8 cellular contexts compared by ENCODE assay signal in the genomic region with DNA sequence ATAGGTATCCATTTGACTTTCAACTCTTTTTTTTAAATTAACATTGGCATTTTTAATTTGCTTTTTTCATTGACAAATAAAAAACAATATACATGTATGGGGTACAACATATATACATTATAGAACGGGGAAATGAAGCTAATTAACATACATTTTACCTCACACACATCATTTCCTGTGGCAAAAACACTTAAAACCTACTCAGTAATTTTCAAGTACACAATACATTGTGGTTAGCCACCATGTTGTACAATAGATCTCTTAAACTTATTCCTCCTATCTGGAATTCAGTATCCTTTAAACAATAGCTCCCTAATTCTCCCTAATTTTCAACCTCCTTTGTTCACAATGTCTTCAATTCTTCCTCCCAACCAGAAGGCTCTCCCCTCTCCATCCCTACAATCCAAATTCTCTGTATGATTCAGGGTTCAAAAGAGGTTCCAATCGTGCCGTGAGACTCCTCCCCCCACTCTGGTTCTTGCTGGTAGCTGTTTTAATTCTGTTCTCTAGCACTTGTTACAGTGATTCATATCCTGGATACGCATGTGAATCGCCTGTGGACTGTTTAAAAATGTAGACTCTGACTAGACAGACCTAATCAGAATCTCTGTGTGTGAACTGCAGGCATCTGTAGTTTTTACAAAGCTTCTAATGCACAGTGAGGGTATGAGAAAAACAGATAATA.
A peak's percentile ranks its signal among the peaks of the same experiment; 100 is the strongest.
DNase-seq lines count a peak whose midpoint lies in the region; ATAC-seq and TF ChIP-seq lines count a peak whose summit lies in the region.

No MANE protein-coding gene starts in this region.

- no peaks in the 10 kb centered on the region for H3K9me2 ChIP-seq in MM.1S (replicated peaks; ENCODE audit: insufficient read depth, low read length)

- no peak overlapping the region for H3K4me2 ChIP-seq in MM.1S (ENCODE audit: low read depth, low read length)

- H3K79me2 ChIP-seq in MM.1S (ENCODE audit: low read length): no peaks in the 10 kb centered on the region

- H3K4me1 ChIP-seq in psoas muscle (peaks cover 11% of the 10 kb centered on the region), MM.1S (ENCODE audit: low read length) (peaks cover 6% of the 10 kb centered on the region)

- H3K9me3 ChIP-seq in psoas muscle (no peaks in the 10 kb centered on the region), MM.1S (replicated peaks; ENCODE audit: insufficient read depth, low read length) (no peaks in the 10 kb centered on the region)

- no peak overlapping the region for H3K27ac ChIP-seq in psoas muscle
- H3K27ac ChIP-seq in MM.1S (ENCODE audit: low read length): no peak overlapping the region

- peak; percentile 97 for DNase-seq in EH (ENCODE audit: low read depth)
- DNase-seq in NOMO-1 treated with DMSO at 0.1 percent for 48 hours (lab: John Stamatoyannopoulos, UW; ENCODE audit: unreplicated experiment): peak; percentile 62
- DNase-seq in astrocyte of the hippocampus (ENCODE audit: low read depth, low spot score): peak; percentile 89
- DNase-seq in psoas muscle: no peak
- DNase-seq in NCI-H2029 (lab: John Stamatoyannopoulos, UW): no peak
- DNase-seq in SIG-M5 treated with dmso at 0.1 percent for 504 hours (lab: John Stamatoyannopoulos, UW; ENCODE audit: unreplicated experiment): no peak
- DNase-seq in MM.1S: no peak
- DNase-seq in islet precursor cell: no peak

- TF ChIP-seq CTCF in psoas muscle (IDR thresholded peaks at IDR 0.05) (no peak), MM.1S (IDR thresholded peaks at IDR 0.05; ENCODE audit: low read length) (no peak)

- WGBS in psoas muscle, 3 donors: 31 to 54% (median 40%) methylated on average over 5 of the region's 5 CpGs

- no peaks in the 10 kb centered on the region for H4K20me1 ChIP-seq in MM.1S (ENCODE audit: insufficient read depth, low read length)

- no peak overlapping the region for H2AFZ ChIP-seq in MM.1S (ENCODE audit: low read length)

- no peaks in the 10 kb centered on the region for H3K36me3 ChIP-seq in psoas muscle (ENCODE audit: insufficient read depth in 1 of 2, low read depth in 1 of 2)
- H3K36me3 ChIP-seq in MM.1S (replicated peaks; ENCODE audit: insufficient read depth, low read length): no peaks in the 10 kb centered on the region

- no peak overlapping the region for H3K9ac ChIP-seq in MM.1S (ENCODE audit: low read length)

- peak; percentile 18 to 62 (median 37) for ATAC-seq in psoas muscle

- H3K4me3 ChIP-seq in psoas muscle (no peak overlapping the region), MM.1S (ENCODE audit: low read length) (no peak overlapping the region)

- no peaks in the 10 kb centered on the region for H3F3A ChIP-seq in MM.1S (ENCODE audit: insufficient read depth, low read length)

- intact Hi-C loops in psoas muscle (cut with DNase I): loop anchor here in 1 of 2 donors (10.0 kb wide), 1 partner anchor 165 kb away; no protein-coding TSS in a partner anchor

- H3K27me3 ChIP-seq in psoas muscle (ENCODE audit: insufficient read depth in 3 of 3, low read length in 2 of 3) (no peaks in the 10 kb centered on the region), MM.1S (replicated peaks; ENCODE audit: insufficient read depth, low read length) (no peaks in the 10 kb centered on the region)

Comparison
In these comparisons a context has a peak if more than half of its experiments do, and no peak if none do; other contexts are left out.
1. DNase-seq: peak in EH (single experiment), NOMO-1 treated with DMSO at 0.1 percent for 48 hours (single experiment) and astrocyte of the hippocampus (single experiment); none in psoas muscle (0 of 2), NCI-H2029 (single experiment), SIG-M5 treated with dmso at 0.1 percent for 504 hours (single experiment), MM.1S (single experiment) and islet precursor cell (single experiment).